ENCODE assay signal across 28 cellular contexts in genomic region chr16:12780467-12780866, GRCh38. TPM values are rescaled to one million over a fixed set of nuclear protein-coding genes. Genes with fewer than 3 reads are reported as not detected.
DNase-seq lines count a peak whose midpoint lies in the region; ATAC-seq, FAIRE-seq and TF ChIP-seq lines count a peak whose summit lies in the region.
"Had no signal": no experiment of that assay in that cellular context is flagged by ENCODE, and none has a peak within 500 bp of the region (broad histone marks: within the 10 kb centered on the region; RNA-seq: fewer than 3 reads in every experiment).

No MANE protein-coding gene starts in this region.

- intact Hi-C loops in HepG2 (cut with micrococcal nuclease; ENCODE audit: unreplicated experiment) (no loop called here), right lobe of liver (cut with DNase I) (no loop called here), prostate gland (cut with DNase I) (no loop called here)

- H3K4me2 ChIP-seq in HepG2 (ENCODE audit: low read depth, low read length): no peak overlapping the region
- no peak overlapping the region for H3K4me2 ChIP-seq in neural progenitor cell
- H3K4me2 ChIP-seq: BLaER1 had no signal

- WGBS in HepG2 (ENCODE audit: low lambda C conversion rate): 66% methylated on average over 2 of the region's 2 CpGs
- no CpG with 5 or more reads among the region's 2 CpGs for WGBS in right lobe of liver (ENCODE audit: insufficient coverage, low coverage, low lambda C conversion rate, missing lambda C conversion rate)
- 97% methylated on average over 2 of the region's 2 CpGs for WGBS in prostate gland

- DNase-seq in HepG2 (ENCODE audit: low spot score) (no peak), right lobe of liver (no peak), coronary artery (ENCODE audit: low spot score) (peak; percentile 26), neural progenitor cell (ENCODE audit: low spot score) (no peak), prostate gland (ENCODE audit: low spot score) (no peak)
- DNase-seq: 8988T; ACHN; BE2C; C1 segment of cervical spinal cord; CD4-positive, alpha-beta memory T cell; CD4-positive, CD25-positive, alpha-beta regulatory T cell; CD8-positive, alpha-beta memory T cell; COR-L47; DMS 273 treated with DMSO at 0.1 percent for 48 hours; DMS153; DMS53; DMS79; DND-41; EL; GDM1 had no signal

- H3K27me3 ChIP-seq in HepG2 (ENCODE audit: control insufficient read depth in 1 of 2, insufficient read depth in 2 of 2, low read length in 2 of 2): no peaks in the 10 kb centered on the region
- no peaks in the 10 kb centered on the region for H3K27me3 ChIP-seq in right lobe of liver
- H3K27me3 ChIP-seq in neural progenitor cell: no peaks in the 10 kb centered on the region
- no peaks in the 10 kb centered on the region for H3K27me3 ChIP-seq in prostate gland (replicated peaks; ENCODE audit: insufficient read depth)
- H3K27me3 ChIP-seq: BE2C, BLaER1 had no signal

- ATAC-seq in HepG2 (no peak; the same call in 2 of the 3 replicates), right lobe of liver (no peak), HG02840 (IDR thresholded peaks at IDR 0.05; ENCODE audit: low FRiP score, unreplicated experiment) (no peak)
- ATAC-seq: GM12878 had no signal

- H3K9ac ChIP-seq in HepG2 (ENCODE audit: insufficient read depth, low read depth, low read length) (no peak overlapping the region), neural progenitor cell (no peak overlapping the region)
- H3K9ac ChIP-seq: BLaER1 had no signal

- no peak for TF ChIP-seq POLR2A in HepG2 (IDR thresholded peaks at IDR 0.05; ENCODE audit: insufficient read depth in 1 of 2, low read depth in 2 of 2, low read length in 2 of 2)
- TF ChIP-seq POLR2A in right lobe of liver (IDR thresholded peaks at IDR 0.05): no peak
- no peak for TF ChIP-seq POLR2A in prostate gland (IDR thresholded peaks at IDR 0.05)

- H3K36me3 ChIP-seq in HepG2 (replicated peaks in 1 of 2; ENCODE audit: control insufficient read depth in 1 of 2, insufficient read depth in 2 of 2, low read length in 2 of 2) (peaks cover 31 to 74% of the 10 kb centered on the region in 2 experiments), right lobe of liver (peaks cover 0 to 16% (median 4%) of the 10 kb centered on the region in 4 donors), neural progenitor cell (no peaks in the 10 kb centered on the region), prostate gland (no peaks in the 10 kb centered on the region)
- H3K36me3 ChIP-seq: BE2C had no signal

- TF ChIP-seq CTCF in HepG2 (CRISPR knock-in tag; IDR thresholded peaks at IDR 0.05) (no peak), right lobe of liver (IDR thresholded peaks at IDR 0.05) (no peak), coronary artery (IDR thresholded peaks at IDR 0.05) (no peak), neural progenitor cell (IDR thresholded peaks at IDR 0.05) (no peak), prostate gland (IDR thresholded peaks at IDR 0.05) (no peak)

- POLR2A ChIA-PET in HepG2 (lab: Yijun Ruan, JAX): no interaction called here

- no peak overlapping the region for H3K27ac ChIP-seq in HepG2 (ENCODE audit: extremely low read length, insufficient read depth, low read length)
- no peak overlapping the region for H3K27ac ChIP-seq in right lobe of liver
- H3K27ac ChIP-seq in coronary artery: no peak overlapping the region
- no peak overlapping the region for H3K27ac ChIP-seq in neural progenitor cell
- H3K27ac ChIP-seq in prostate gland: no peak overlapping the region
- H3K27ac ChIP-seq: BLaER1 had no signal

- H3K4me3 Mint-ChIP-seq in neural progenitor cell: peak overlapping the region; percentile 31
- H3K4me3 Mint-ChIP-seq: CD14-positive monocyte; CD4-positive, alpha-beta memory T cell; CD4-positive, CD25-positive, alpha-beta regulatory T cell; CD8-positive, alpha-beta memory T cell had no signal

- H3K9me3 ChIP-seq in HepG2 (ENCODE audit: low read length): peaks cover 10% of the 10 kb centered on the region
- H3K9me3 ChIP-seq in right lobe of liver: no peaks in the 10 kb centered on the region
- no peaks in the 10 kb centered on the region for H3K9me3 ChIP-seq in neural progenitor cell (ENCODE audit: low read depth)
- no peaks in the 10 kb centered on the region for H3K9me3 ChIP-seq in prostate gland
- H3K9me3 ChIP-seq: BE2C had no signal

- in situ Hi-C loops in HepG2 (cut with HindIII; ENCODE audit: extremely low pct_ligation_motif_present, low pct_unique_long_range_greater_than_20kb): no loop called here

- H2AFZ ChIP-seq in HepG2 (ENCODE audit: low read length) (no peak overlapping the region), neural progenitor cell (replicated peaks) (no peak overlapping the region)

- no peak overlapping the region for H3K4me3 ChIP-seq in HepG2 (replicated peaks in 1 of 3; ENCODE audit: insufficient read depth in 1 of 3, low read depth in 2 of 3, low read length in 3 of 3)
- H3K4me3 ChIP-seq in right lobe of liver: no peak overlapping the region
- no peak overlapping the region for H3K4me3 ChIP-seq in coronary artery
- no peak overlapping the region for H3K4me3 ChIP-seq in neural progenitor cell
- no peak overlapping the region for H3K4me3 ChIP-seq in prostate gland
- H3K4me3 ChIP-seq: BLaER1, GM12878 had no signal

- H3K79me2 ChIP-seq in HepG2 (ENCODE audit: insufficient read depth, low read length) (peaks cover 32% of the 10 kb centered on the region), neural progenitor cell (ENCODE audit: low read depth) (no peaks in the 10 kb centered on the region)

- CTCF ChIA-PET in HepG2 (lab: Yijun Ruan, JAX; ENCODE audit: low intra/inter-chr PET ratio, low total read pairs): no interaction called here

- no peaks in the 10 kb centered on the region for H3K9me3 Mint-ChIP-seq in neural progenitor cell

- BruUV-seq in HepG2 (replicated peaks; lab: Mats Ljungman, UMichigan): no TSS peak

- no peak for TF ChIP-seq EP300 in HepG2 (IDR thresholded peaks at IDR 0.05; ENCODE audit: low read depth in 2 of 2, low read length in 2 of 2)
- no peak for TF ChIP-seq EP300 in HepG2 (CRISPR knock-in tag; IDR thresholded peaks at IDR 0.05; ENCODE audit: borderline replicate concordance)

- no peak for TF ChIP-seq RAD21 in HepG2 (CRISPR knock-in tag; IDR thresholded peaks at IDR 0.05)

- peaks cover 3% of the 10 kb centered on the region for H3K36me3 Mint-ChIP-seq in neural progenitor cell

- H4K20me1 ChIP-seq in HepG2 (ENCODE audit: insufficient read depth, low read length): peaks cover 7% of the 10 kb centered on the region; the same call in 1 of the 2 replicates
- H4K20me1 ChIP-seq in neural progenitor cell (ENCODE audit: low read depth): no peaks in the 10 kb centered on the region
- H4K20me1 ChIP-seq: BLaER1 had no signal

- H3K27me3 Mint-ChIP-seq in neural progenitor cell (ENCODE audit: insufficient read depth, low read depth): no peaks in the 10 kb centered on the region
- H3K27me3 Mint-ChIP-seq: CD4-positive, alpha-beta memory T cell; CD4-positive, CD25-positive, alpha-beta regulatory T cell had no signal

- H3K27ac Mint-ChIP-seq in neural progenitor cell: no peak overlapping the region
- H3K27ac Mint-ChIP-seq: CD4-positive, alpha-beta memory T cell; CD8-positive, alpha-beta memory T cell had no signal

- no peaks in the 10 kb centered on the region for H3K4me1 Mint-ChIP-seq in neural progenitor cell

- no peak for FAIRE-seq in HepG2 (lab: Jason Lieb, UNC)
- FAIRE-seq: A204.1, GM12878, GM12892, GM18507, GM19239 had no signal

- no peaks in the 10 kb centered on the region for H3F3A ChIP-seq in neural progenitor cell (ENCODE audit: low read depth)

- H3K4me1 ChIP-seq in HepG2 (ENCODE audit: insufficient read depth, low read length) (no peaks in the 10 kb centered on the region), right lobe of liver (no peaks in the 10 kb centered on the region), neural progenitor cell (no peaks in the 10 kb centered on the region), prostate gland (replicated peaks) (no peaks in the 10 kb centered on the region)
- H3K4me1 ChIP-seq: BE2C, BLaER1 had no signal

TF ChIP-seq in HepG2, 621 proteins besides CTCF, POLR2A, EP300 and RAD21:
- TF ChIP-seq ZFAT (CRISPR knock-in tag; conservative IDR thresholded peaks at IDR 0.05) (no peak), ZNF329 (CRISPR knock-in tag; IDR thresholded peaks at IDR 0.05; ENCODE audit: low read depth) (peak; percentile 96)

RNA-seq across cellular contexts. Expression of gene CPPED1, which starts 23.2 kb away (rescaled TPM):
- total RNA-seq in HepG2 (2016; rRNA removed; fragmentation: Illumina TruSeq; extraction: Trizol): 66.6 and 118 TPM in 2 replicates
- 21.2 and 21.9 TPM in 2 replicates for total RNA-seq in HepG2 (2016; cell fraction: cytosol; rRNA removed; fragmentation: Illumina TruSeq; extraction: Trizol; ENCODE audit: low read depth)
- 68.3 and 113 TPM in 2 replicates for total RNA-seq in HepG2 (2016; cell fraction: insoluble cytoplasmic fraction; rRNA removed; fragmentation: Illumina TruSeq; extraction: Trizol)
- total RNA-seq in HepG2 (2016; cell fraction: membrane; rRNA removed; fragmentation: Illumina TruSeq; extraction: Trizol): 62.9 and 66.9 TPM in 2 replicates
- total RNA-seq in HepG2 (2016; cell fraction: nucleus; rRNA removed; fragmentation: Illumina TruSeq; extraction: Trizol): 58.7 and 62.6 TPM in 2 replicates
- 62.5 and 71.3 TPM in 2 replicates for polyA plus RNA-seq in HepG2 (2011; rRNA removed)
- polyA plus RNA-seq in HepG2 (2011; cell fraction: cytosol; rRNA removed): 47.6 and 65.5 TPM in 2 replicates
- 21.8 and 24.9 TPM in 2 replicates for polyA plus RNA-seq in HepG2 (2011; cell fraction: nucleus; rRNA removed)
- polyA plus RNA-seq in HepG2 (2012): 65.8 and 79.3 TPM in 2 replicates
- polyA plus RNA-seq in HepG2 (2016; cell fraction: cytosol; fragmentation: Illumina TruSeq; extraction: Trizol; ENCODE audit: low read depth): 40.3 and 43.5 TPM in 2 replicates
- 204 and 209 TPM in 2 replicates for polyA plus RNA-seq in HepG2 (2016; cell fraction: insoluble cytoplasmic fraction; fragmentation: Illumina TruSeq; extraction: Trizol; ENCODE audit: low read depth)
- 63.7 and 78.2 TPM in 2 replicates for polyA plus RNA-seq in HepG2 (2016; cell fraction: membrane; fragmentation: Illumina TruSeq; extraction: Trizol; ENCODE audit: low read depth)
- 75.7 and 79.0 TPM in 2 replicates for polyA plus RNA-seq in HepG2 (2016; cell fraction: nucleus; fragmentation: Illumina TruSeq; extraction: Trizol; ENCODE audit: insufficient read depth, low read depth)
- polyA minus RNA-seq in HepG2 (2011; rRNA and poly(A)+ RNA removed; ENCODE audit: low replicate concordance): 6.0 and 117 TPM in 2 replicates
- polyA minus RNA-seq in HepG2 (2011; cell fraction: cytosol; rRNA and poly(A)+ RNA removed): 57.0 and 63.8 TPM in 2 replicates
- polyA minus RNA-seq in HepG2 (2011; cell fraction: nucleus; rRNA and poly(A)+ RNA removed): 65.0 and 68.2 TPM in 2 replicates
- total RNA-seq in right lobe of liver: 10 to 100 TPM; 24.0 to 41.6 (median 31.0) TPM
- total RNA-seq in neural progenitor cell (ENCODE audit: low replicate concordance): 6.0 and 9.7 TPM in 2 replicates
- 10 to 100 TPM; 24.8 to 61.0 TPM for total RNA-seq in prostate gland
